In genomic region chr16:85156869-85157268, GRCh38 we compare ENCODE assay signal across 25 cellular contexts. TPM values are rescaled to one million over a fixed set of nuclear protein-coding genes. Genes with fewer than 3 reads are reported as not detected.
"Had no signal": no experiment of that assay in that cellular context is flagged by ENCODE, and none has a peak within 500 bp of the region (broad histone marks: within the 10 kb centered on the region; RNA-seq: fewer than 3 reads in every experiment).

No MANE protein-coding gene starts in this region.

- H3K27me3 ChIP-seq: body of pancreas, hepatocyte, suprapubic skin had no signal

- H3K9me3 ChIP-seq: body of pancreas, suprapubic skin had no signal

- ATAC-seq: effector memory CD8-positive, alpha-beta T cell had no signal

- H3K4me3 Mint-ChIP-seq: activated T-helper 1 cell treated with anti-CD3 and anti-CD28 coated beads, Interleukin-12 subunit alpha, Interleukin-12 subunit beta, Interleukin-2, Interleukin-4 antibody, amounts not matched to agents 30 ng/mL and 10 ng/mL and 1 ng/mL, durations not matched to agents 14 hours and 24 hours and 36 hours had no signal

- H3K4me3 ChIP-seq: body of pancreas, hepatocyte, lung, suprapubic skin had no signal

- H3K27me3 Mint-ChIP-seq: stimulated activated naive CD8-positive, alpha-beta T cell treated with anti-CD3 and anti-CD28 coated beads, Interleukin-15, amount 100 ng/mL, for 72 hours had no signal

- H3K9me3 Mint-ChIP-seq: activated naive CD4-positive, alpha-beta T cell treated with anti-CD3 and anti-CD28 coated beads, Interleukin-2, amount 50 U/mL, for 72 hours; activated T-helper 1 cell treated with anti-CD3 and anti-CD28 coated beads, Interleukin-12 subunit alpha, Interleukin-12 subunit beta, Interleukin-2, Interleukin-4 antibody, amounts not matched to agents 30 ng/mL and 10 ng/mL and 1 ng/mL, durations not matched to agents 14 hours and 24 hours and 36 hours; effector memory CD8-positive, alpha-beta T cell had no signal

- DNase-seq: activated CD4-positive, alpha-beta T cell treated with anti-CD3 and anti-CD28 coated beads, Interleukin-2, amount 50 U/mL, for 1 hour; activated CD4-positive, CD25-positive, alpha-beta regulatory T cell treated with anti-CD3 and anti-CD28 coated beads, Interleukin-2, amount 50 U/mL, for 72 hours; activated gamma-delta T cell treated with Interleukin-2 at 50 U/mL for 16 hours; dermis blood vessel endothelial cell; effector memory CD8-positive, alpha-beta T cell; foreskin fibroblast; nucleus accumbens; posterior cingulate gyrus; stimulated activated CD4-positive, alpha-beta T cell treated with anti-CD3 and anti-CD28 coated beads, Interleukin-2, amount 100 ng/mL, for 24 hours; stimulated activated naive CD8-positive, alpha-beta T cell treated with anti-CD3 and anti-CD28 coated beads, Interleukin-15, amount 100 ng/mL, for 72 hours; SW 1271; T-helper 2 cell; trophoblast cell had no signal

- H3K36me3 ChIP-seq: suprapubic skin had no signal

- H3K27ac ChIP-seq: epithelial cell of prostate, suprapubic skin, VCaP had no signal

- H3K36me3 Mint-ChIP-seq: activated naive CD4-positive, alpha-beta T cell treated with anti-CD3 and anti-CD28 coated beads, Interleukin-2, amount 50 U/mL, for 72 hours had no signal

RNA-seq across cellular contexts. Expression of gene CIBAR2, which starts 44.6 kb away (rescaled TPM):
- total RNA-seq: activated CD8-positive, alpha-beta memory T cell treated with anti-CD3 and anti-CD28 coated beads for 36 hours; activated naive CD4-positive, alpha-beta T cell treated with anti-CD3 and anti-CD28 coated beads, Interleukin-2, amount 50 U/mL, for 72 hours; activated T-helper 1 cell treated with anti-CD3 and anti-CD28 coated beads, Interleukin-12 subunit alpha, Interleukin-12 subunit beta, Interleukin-2, Interleukin-4 antibody, amounts not matched to agents 30 ng/mL and 10 ng/mL and 1 ng/mL, durations not matched to agents 14 hours and 24 hours and 36 hours; body of pancreas; cardiac septum; dermis blood vessel endothelial cell; skeletal muscle tissue; suprapubic skin had no signal
- polyA plus RNA-seq: hepatocyte, keratinocyte had no signal
